12 cellular contexts compared by ENCODE assay signal in the genomic region with DNA sequence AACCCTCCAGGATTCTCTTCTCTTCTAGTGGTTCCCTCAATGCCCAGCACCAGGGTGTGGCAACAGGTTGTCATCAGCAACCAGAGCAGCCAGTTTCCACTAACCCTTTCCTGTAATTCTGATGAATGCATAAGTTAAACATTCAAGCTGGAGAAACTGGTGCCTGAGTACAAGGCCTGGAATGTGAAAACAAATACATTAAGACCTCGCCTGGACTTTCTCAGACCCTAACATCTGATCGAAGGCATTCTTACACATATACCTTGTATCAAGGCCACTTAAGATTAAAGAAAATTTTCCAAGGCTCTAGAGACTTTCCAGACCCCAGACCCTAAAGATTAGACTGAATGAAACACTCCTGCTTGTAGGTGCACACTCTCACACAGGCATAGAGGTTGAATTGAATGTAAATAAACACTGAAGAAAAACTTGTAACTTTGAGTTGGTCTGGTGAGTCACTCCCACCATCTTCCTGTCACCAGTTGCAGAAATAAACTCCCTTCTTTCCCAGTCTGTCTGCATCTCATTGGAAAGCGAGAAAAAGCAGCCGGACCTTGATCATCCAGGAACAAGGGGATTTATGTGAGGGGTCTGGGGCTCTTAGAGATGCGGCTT. TPM values are rescaled to one million over a fixed set of nuclear protein-coding genes. Genes with fewer than 3 reads are reported as not detected.
DNase-seq lines count a peak whose midpoint lies in the region; ATAC-seq and TF ChIP-seq lines count a peak whose summit lies in the region.
"Had no signal": no experiment of that assay in that cellular context is flagged by ENCODE, and none has a peak within 500 bp of the region (broad histone marks: within the 10 kb centered on the region; RNA-seq: fewer than 3 reads in every experiment).

No MANE protein-coding gene starts in this region.

- H3K27ac ChIP-seq in GM23248 (peak overlapping the region; percentile 94), prostate gland (peak overlapping the region; percentile 6 to 42)
- H3K27ac ChIP-seq: HL-60 had no signal

- peak overlapping the region; percentile 25; the same call in 1 of the 2 replicates for H2AFZ ChIP-seq in GM23248

- peak overlapping the region; percentile 76 for H3K9ac ChIP-seq in GM23248

- ATAC-seq in GM21360 (IDR thresholded peaks at IDR 0.05; ENCODE audit: unreplicated experiment), result no peak

- H3K9me3 ChIP-seq in GM23248 (ENCODE audit: low read depth) (no peaks in the 10 kb centered on the region), prostate gland (no peaks in the 10 kb centered on the region)

- DNase-seq in GM23248 (peak; percentile 92), RPMI7951 (ENCODE audit: low read depth) (peak; percentile 64), fibroblast of gingiva (ENCODE audit: low read depth) (peak; percentile 74), prostate gland (ENCODE audit: low spot score) (no peak), ecto neural progenitor cell (ENCODE audit: low spot score) (no peak), NCI-H146 (lab: John Stamatoyannopoulos, UW) (no peak)
- DNase-seq in activated CD4-positive, alpha-beta T cell treated with anti-CD3 and anti-CD28 coated beads for 4 hours, result no peak
- DNase-seq: activated CD8-positive, alpha-beta memory T cell treated with anti-CD3 and anti-CD28 coated beads for 24 hours had no signal

- H3K9me2 ChIP-seq in GM23248 (ENCODE audit: insufficient read depth), result no peaks in the 10 kb centered on the region

- no peaks in the 10 kb centered on the region for H4K20me1 ChIP-seq in GM23248 (ENCODE audit: insufficient read depth)

- H3K27me3 ChIP-seq in GM23248 (replicated peaks; ENCODE audit: insufficient read depth) (no peaks in the 10 kb centered on the region), prostate gland (replicated peaks; ENCODE audit: insufficient read depth) (no peaks in the 10 kb centered on the region)

- peaks cover 77% of the 10 kb centered on the region for H3K4me1 ChIP-seq in GM23248 (ENCODE audit: insufficient read depth)
- H3K4me1 ChIP-seq in prostate gland (replicated peaks), result peaks cover 13% of the 10 kb centered on the region

- WGBS in GM23248 (ENCODE audit: low coverage in 1 of 2, low lambda C conversion rate in 2 of 2, missing lambda C conversion rate in 2 of 2), 2 experiments, result 6 to 9% methylated on average over 5 of the region's 5 CpGs
- WGBS in prostate gland, result 56% methylated on average over 5 of the region's 5 CpGs

- intact Hi-C loops in prostate gland (cut with DNase I), result no loop called here

- no peak for TF ChIP-seq CTCF in prostate gland (IDR thresholded peaks at IDR 0.05)

- no peak for TF ChIP-seq POLR2A in prostate gland (IDR thresholded peaks at IDR 0.05)

- in situ Hi-C loops in GM23248 (cut with MboI), result no loop called here

- H3K4me3 ChIP-seq in GM23248 (peak overlapping the region; percentile 64), prostate gland (no peak overlapping the region)

- peaks cover 71% of the 10 kb centered on the region for H3F3A ChIP-seq in GM23248 (ENCODE audit: insufficient read depth)

- peaks cover 78% of the 10 kb centered on the region for H3K79me2 ChIP-seq in GM23248 (ENCODE audit: insufficient read depth)

- H3K36me3 ChIP-seq in GM23248 (ENCODE audit: low read depth) (0 out of 2 replicates have a peak, but pooled peaks cover 4% of the 10 kb centered on the region), prostate gland (peaks cover 0 to 3% of the 10 kb centered on the region in 2 donors)

- peak overlapping the region; percentile 86 for H3K4me2 ChIP-seq in GM23248 (ENCODE audit: unreplicated experiment)

RNA-seq across cellular contexts. Expression of a gene that starts 9.0 kb away (rescaled TPM):
- total RNA-seq in GM23248 (2014; rRNA removed; shearing (Covaris generic)), result 108 and 168 TPM in 2 replicates
- polyA plus RNA-seq in GM23248 (2016; fragmentation: Nextera tagmentation; extraction: Ambion mirVana), result 44.9 and 50.3 TPM in 2 replicates
- total RNA-seq in RPMI7951 (2014; rRNA removed; shearing (Covaris generic)), result 67.0 and 67.4 TPM in 2 replicates
- total RNA-seq in prostate gland, result 10 to 100 TPM; 52.7 to 76.3 TPM

RNA-seq across cellular contexts. Expression of a gene that starts 42.8 kb away (rescaled TPM):
- 8.6 and 10.4 TPM in 2 replicates for total RNA-seq in GM23248 (2014; rRNA removed; shearing (Covaris generic))
- polyA plus RNA-seq in GM23248 (2016; fragmentation: Nextera tagmentation; extraction: Ambion mirVana), result 8.1 and 8.8 TPM in 2 replicates
- 1.6 and 2.0 TPM in 2 replicates for total RNA-seq in RPMI7951 (2014; rRNA removed; shearing (Covaris generic))
- total RNA-seq in prostate gland, result under 1 TPM; 0.23 to 0.77 TPM
- total RNA-seq: liver, temporal lobe had no signal
- polyA plus RNA-seq: liver had no signal

Comparison
In these comparisons a context has a peak if more than half of its experiments do, and no peak if none do; other contexts are left out.
1. DNase-seq: peak in GM23248 (single experiment), RPMI7951 (single experiment) and fibroblast of gingiva (single experiment); none in prostate gland (single experiment), ecto neural progenitor cell (single experiment), NCI-H146 (single experiment) and activated CD4-positive, alpha-beta T cell treated with anti-CD3 and anti-CD28 coated beads for 4 hours (0 of 2).